In genomic region chr22:22043296-22044078, GRCh38 we compare ENCODE assay signal across 1 cellular context.
A peak's percentile ranks its signal among the peaks of the same experiment; 100 is the strongest.
TF ChIP-seq lines count a peak whose summit lies in the region.

No MANE protein-coding gene starts in this region.

TF ChIP-seq in GM12878, 131 proteins besides CTCF, POLR2A, EP300 and RAD21 (continued from another document and continues in another):
- TF ChIP-seq, protein P1, sequence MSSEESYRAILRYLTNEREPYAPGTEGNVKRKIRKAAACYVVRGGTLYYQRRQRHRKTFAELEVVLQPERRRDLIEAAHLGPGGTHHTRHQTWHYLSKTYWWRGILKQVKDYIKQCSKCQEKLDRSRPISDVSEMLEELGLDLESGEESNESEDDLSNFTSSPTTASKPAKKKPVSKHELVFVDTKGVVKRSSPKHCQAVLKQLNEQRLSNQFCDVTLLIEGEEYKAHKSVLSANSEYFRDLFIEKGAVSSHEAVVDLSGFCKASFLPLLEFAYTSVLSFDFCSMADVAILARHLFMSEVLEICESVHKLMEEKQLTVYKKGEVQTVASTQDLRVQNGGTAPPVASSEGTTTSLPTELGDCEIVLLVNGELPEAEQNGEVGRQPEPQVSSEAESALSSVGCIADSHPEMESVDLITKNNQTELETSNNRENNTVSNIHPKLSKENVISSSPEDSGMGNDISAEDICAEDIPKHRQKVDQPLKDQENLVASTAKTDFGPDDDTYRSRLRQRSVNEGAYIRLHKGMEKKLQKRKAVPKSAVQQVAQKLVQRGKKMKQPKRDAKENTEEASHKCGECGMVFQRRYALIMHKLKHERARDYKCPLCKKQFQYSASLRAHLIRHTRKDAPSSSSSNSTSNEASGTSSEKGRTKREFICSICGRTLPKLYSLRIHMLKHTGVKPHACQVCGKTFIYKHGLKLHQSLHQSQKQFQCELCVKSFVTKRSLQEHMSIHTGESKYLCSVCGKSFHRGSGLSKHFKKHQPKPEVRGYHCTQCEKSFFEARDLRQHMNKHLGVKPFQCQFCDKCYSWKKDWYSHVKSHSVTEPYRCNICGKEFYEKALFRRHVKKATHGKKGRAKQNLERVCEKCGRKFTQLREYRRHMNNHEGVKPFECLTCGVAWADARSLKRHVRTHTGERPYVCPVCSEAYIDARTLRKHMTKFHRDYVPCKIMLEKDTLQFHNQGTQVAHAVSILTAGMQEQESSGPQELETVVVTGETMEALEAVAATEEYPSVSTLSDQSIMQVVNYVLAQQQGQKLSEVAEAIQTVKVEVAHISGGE (CRISPR knock-in tag; IDR thresholded peaks at IDR 0.05) = no peak
- TF ChIP-seq SP1 (IDR thresholded peaks at IDR 0.05; ENCODE audit: low read depth, low read length) (no peak), POLR2AphosphoS2 (IDR thresholded peaks at IDR 0.05; ENCODE audit: low read depth, low read length) (no peak), REST (IDR thresholded peaks at IDR 0.05; ENCODE audit: low read depth, low read length) (no peak), CUX1 (IDR thresholded peaks at IDR 0.05; ENCODE audit: insufficient replicate concordance, low read depth, low read length) (no peak), ZNF687 (IDR thresholded peaks at IDR 0.05) (peak; percentile 53; the same call in 1 of the 2 replicates), BHLHE40 (IDR thresholded peaks at IDR 0.05; ENCODE audit: borderline replicate concordance in 1 of 2, low read depth in 2 of 2, low read length in 1 of 2) (peak; percentile 51 to 52; a peak in 1 of 4 replicates), ZNF592 (IDR thresholded peaks at IDR 0.05) (no peak), IRF3 (IDR thresholded peaks at IDR 0.05) (no peak), BCLAF1 (IDR thresholded peaks at IDR 0.05) (no peak), RAD51 (IDR thresholded peaks at IDR 0.05) (peak; percentile 77), RBBP5 (conservative IDR thresholded peaks at IDR 0.05) (no peak), PBX3 (IDR thresholded peaks at IDR 0.05; ENCODE audit: insufficient replicate concordance, low read depth, low read length) (no peak), FOS (IDR thresholded peaks at IDR 0.05; ENCODE audit: borderline replicate concordance, extremely low read depth, insufficient read length) (no peak), NR2F1 (conservative IDR thresholded peaks at IDR 0.05) (0 out of 2 replicates have a peak, but pooled peaks have one; percentile 17), GATAD2B (conservative IDR thresholded peaks at IDR 0.05; ENCODE audit: low read depth) (0 out of 2 replicates have a peak, but pooled peaks have one; percentile 25), JUND (IDR thresholded peaks at IDR 0.05; ENCODE audit: low read depth, low read length) (no peak), ZBED1 (IDR thresholded peaks at IDR 0.05; ENCODE audit: borderline replicate concordance) (no peak), SUPT20H (IDR thresholded peaks at IDR 0.05; ENCODE audit: borderline replicate concordance, control insufficient read depth, low read depth, low read length) (no peak)
- TF ChIP-seq, protein P2, sequence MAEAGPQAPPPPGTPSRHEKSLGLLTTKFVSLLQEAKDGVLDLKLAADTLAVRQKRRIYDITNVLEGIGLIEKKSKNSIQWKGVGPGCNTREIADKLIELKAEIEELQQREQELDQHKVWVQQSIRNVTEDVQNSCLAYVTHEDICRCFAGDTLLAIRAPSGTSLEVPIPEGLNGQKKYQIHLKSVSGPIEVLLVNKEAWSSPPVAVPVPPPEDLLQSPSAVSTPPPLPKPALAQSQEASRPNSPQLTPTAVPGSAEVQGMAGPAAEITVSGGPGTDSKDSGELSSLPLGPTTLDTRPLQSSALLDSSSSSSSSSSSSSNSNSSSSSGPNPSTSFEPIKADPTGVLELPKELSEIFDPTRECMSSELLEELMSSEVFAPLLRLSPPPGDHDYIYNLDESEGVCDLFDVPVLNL (IDR thresholded peaks at IDR 0.05; ENCODE audit: low read depth, low read length) = no peak
